Comparison of ENCODE assay signal across 2 cellular contexts in the genomic region with DNA sequence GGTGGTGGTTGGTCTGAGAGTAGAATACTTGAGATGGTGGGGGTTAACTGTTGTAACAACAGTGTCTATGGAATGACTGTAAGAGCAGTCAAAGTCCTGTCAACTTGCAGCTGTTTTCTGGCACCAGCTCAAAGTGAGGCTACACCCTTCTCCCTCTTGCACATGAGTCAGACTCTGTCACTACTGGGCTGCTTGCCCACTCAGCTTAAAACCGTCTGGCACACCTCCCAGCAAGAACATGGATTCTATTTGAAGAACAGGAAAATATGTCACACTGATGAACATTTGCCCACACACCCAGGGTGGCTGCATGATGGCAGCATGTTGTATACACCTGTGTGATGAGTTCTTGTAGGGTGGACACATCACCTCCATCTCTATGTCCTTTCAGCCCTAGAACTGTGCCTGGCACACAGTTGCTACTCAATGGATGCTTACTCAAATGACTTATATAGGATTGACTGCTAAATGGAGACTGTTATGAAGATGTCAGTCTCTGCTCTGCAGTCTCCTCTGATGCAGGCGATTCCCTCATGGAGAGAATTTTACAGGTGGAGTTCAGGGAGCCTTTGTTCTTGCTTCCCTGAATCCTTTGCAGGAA.
A peak's percentile ranks its signal among the peaks of the same experiment; 100 is the strongest.
TF ChIP-seq lines count a peak whose summit lies in the region.

No MANE protein-coding gene starts in this region.

TF ChIP-seq in A549, 52 proteins besides CTCF, POLR2A, EP300 and RAD21 (continued from another document):
- TF ChIP-seq, protein P1, sequence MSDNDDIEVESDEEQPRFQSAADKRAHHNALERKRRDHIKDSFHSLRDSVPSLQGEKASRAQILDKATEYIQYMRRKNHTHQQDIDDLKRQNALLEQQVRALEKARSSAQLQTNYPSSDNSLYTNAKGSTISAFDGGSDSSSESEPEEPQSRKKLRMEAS (IDR thresholded peaks at IDR 0.05): peak; percentile 56
- 0 out of 5 replicates have a peak, but pooled peaks of 1 of the 2 experiments have one; percentile 28 for TF ChIP-seq JUN (IDR thresholded peaks at IDR 0.05)
- TF ChIP-seq JUNB (IDR thresholded peaks at IDR 0.05): peak; percentile 76
- TF ChIP-seq GATA3 (IDR thresholded peaks at IDR 0.05; ENCODE audit: borderline replicate concordance): peak; percentile 52; the same call in 1 of the 2 replicates
- no peak for TF ChIP-seq ZFP36 (IDR thresholded peaks at IDR 0.05; ENCODE audit: borderline replicate concordance, partially characterized antibody)
- peak; percentile 82 for TF ChIP-seq FOSL2 (IDR thresholded peaks at IDR 0.05)
- peak; percentile 78 for TF ChIP-seq FOSL2 (CRISPR knock-in tag; IDR thresholded peaks at IDR 0.05)

TF ChIP-seq in SK-N-SH, 30 proteins besides CTCF, POLR2A, EP300 and RAD21 (continued from another document):
- TF ChIP-seq POLR2AphosphoS5 (IDR thresholded peaks at IDR 0.05; ENCODE audit: low read depth, low read length) (peak; percentile 65; the same call in 1 of the 2 replicates), RFX5 (IDR thresholded peaks at IDR 0.05; ENCODE audit: low read length) (no peak), RXRA (IDR thresholded peaks at IDR 0.05; ENCODE audit: borderline replicate concordance, low read depth) (peak; percentile 52; the same call in 1 of the 2 replicates), RCOR1 (IDR thresholded peaks at IDR 0.05; ENCODE audit: low read length) (no peak), MXI1 (IDR thresholded peaks at IDR 0.05; ENCODE audit: low read depth, low read length) (no peak), TAF1 (IDR thresholded peaks at IDR 0.05; ENCODE audit: borderline replicate concordance, low read depth, low read length) (peak; percentile 12; the same call in 1 of the 2 replicates), MEF2A (IDR thresholded peaks at IDR 0.05; ENCODE audit: borderline replicate concordance, low read depth) (peak; percentile 70; the same call in 1 of the 2 replicates), EZH2phosphoT487 (IDR thresholded peaks at IDR 0.05; ENCODE audit: borderline replicate concordance, low read depth) (no peak), NFIC (IDR thresholded peaks at IDR 0.05; ENCODE audit: borderline replicate concordance) (peak; percentile 100), CHD2 (IDR thresholded peaks at IDR 0.05; ENCODE audit: low read length, partially characterized antibody) (no peak), TEAD4 (IDR thresholded peaks at IDR 0.05; ENCODE audit: borderline replicate concordance, insufficient read depth) (peak; percentile 53; the same call in 1 of the 2 replicates), TCF12 (IDR thresholded peaks at IDR 0.05) (peak; percentile 93), GATA2 (CRISPR knock-in tag; IDR thresholded peaks at IDR 0.05) (no peak), JUND (IDR thresholded peaks at IDR 0.05) (peak; percentile 95), ELF1 (IDR thresholded peaks at IDR 0.05) (no peak), SIN3A (IDR thresholded peaks at IDR 0.05; ENCODE audit: borderline replicate concordance, low read depth, low read length) (peak; percentile 92; the same call in 1 of the 2 replicates), FOSL2 (IDR thresholded peaks at IDR 0.05; ENCODE audit: borderline replicate concordance, low read depth) (peak; percentile 96), YY1 (IDR thresholded peaks at IDR 0.05; ENCODE audit: low read depth) (peak; percentile 53; the same call in 1 of the 2 replicates), FOXM1 (IDR thresholded peaks at IDR 0.05; ENCODE audit: low read depth) (no peak)
- TF ChIP-seq, protein P2, sequence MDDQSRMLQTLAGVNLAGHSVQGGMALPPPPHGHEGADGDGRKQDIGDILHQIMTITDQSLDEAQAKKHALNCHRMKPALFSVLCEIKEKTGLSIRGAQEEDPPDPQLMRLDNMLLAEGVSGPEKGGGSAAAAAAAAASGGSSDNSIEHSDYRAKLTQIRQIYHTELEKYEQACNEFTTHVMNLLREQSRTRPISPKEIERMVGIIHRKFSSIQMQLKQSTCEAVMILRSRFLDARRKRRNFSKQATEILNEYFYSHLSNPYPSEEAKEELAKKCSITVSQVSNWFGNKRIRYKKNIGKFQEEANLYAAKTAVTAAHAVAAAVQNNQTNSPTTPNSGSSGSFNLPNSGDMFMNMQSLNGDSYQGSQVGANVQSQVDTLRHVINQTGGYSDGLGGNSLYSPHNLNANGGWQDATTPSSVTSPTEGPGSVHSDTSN (IDR thresholded peaks at IDR 0.05): peak; percentile 91
- TF ChIP-seq, protein P3, sequence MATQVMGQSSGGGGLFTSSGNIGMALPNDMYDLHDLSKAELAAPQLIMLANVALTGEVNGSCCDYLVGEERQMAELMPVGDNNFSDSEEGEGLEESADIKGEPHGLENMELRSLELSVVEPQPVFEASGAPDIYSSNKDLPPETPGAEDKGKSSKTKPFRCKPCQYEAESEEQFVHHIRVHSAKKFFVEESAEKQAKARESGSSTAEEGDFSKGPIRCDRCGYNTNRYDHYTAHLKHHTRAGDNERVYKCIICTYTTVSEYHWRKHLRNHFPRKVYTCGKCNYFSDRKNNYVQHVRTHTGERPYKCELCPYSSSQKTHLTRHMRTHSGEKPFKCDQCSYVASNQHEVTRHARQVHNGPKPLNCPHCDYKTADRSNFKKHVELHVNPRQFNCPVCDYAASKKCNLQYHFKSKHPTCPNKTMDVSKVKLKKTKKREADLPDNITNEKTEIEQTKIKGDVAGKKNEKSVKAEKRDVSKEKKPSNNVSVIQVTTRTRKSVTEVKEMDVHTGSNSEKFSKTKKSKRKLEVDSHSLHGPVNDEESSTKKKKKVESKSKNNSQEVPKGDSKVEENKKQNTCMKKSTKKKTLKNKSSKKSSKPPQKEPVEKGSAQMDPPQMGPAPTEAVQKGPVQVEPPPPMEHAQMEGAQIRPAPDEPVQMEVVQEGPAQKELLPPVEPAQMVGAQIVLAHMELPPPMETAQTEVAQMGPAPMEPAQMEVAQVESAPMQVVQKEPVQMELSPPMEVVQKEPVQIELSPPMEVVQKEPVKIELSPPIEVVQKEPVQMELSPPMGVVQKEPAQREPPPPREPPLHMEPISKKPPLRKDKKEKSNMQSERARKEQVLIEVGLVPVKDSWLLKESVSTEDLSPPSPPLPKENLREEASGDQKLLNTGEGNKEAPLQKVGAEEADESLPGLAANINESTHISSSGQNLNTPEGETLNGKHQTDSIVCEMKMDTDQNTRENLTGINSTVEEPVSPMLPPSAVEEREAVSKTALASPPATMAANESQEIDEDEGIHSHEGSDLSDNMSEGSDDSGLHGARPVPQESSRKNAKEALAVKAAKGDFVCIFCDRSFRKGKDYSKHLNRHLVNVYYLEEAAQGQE (IDR thresholded peaks at IDR 0.05; ENCODE audit: low read depth, low read length): no peak
- TF ChIP-seq, protein P4, sequence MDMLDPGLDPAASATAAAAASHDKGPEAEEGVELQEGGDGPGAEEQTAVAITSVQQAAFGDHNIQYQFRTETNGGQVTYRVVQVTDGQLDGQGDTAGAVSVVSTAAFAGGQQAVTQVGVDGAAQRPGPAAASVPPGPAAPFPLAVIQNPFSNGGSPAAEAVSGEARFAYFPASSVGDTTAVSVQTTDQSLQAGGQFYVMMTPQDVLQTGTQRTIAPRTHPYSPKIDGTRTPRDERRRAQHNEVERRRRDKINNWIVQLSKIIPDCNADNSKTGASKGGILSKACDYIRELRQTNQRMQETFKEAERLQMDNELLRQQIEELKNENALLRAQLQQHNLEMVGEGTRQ (IDR thresholded peaks at IDR 0.05; ENCODE audit: borderline replicate concordance, low read depth, low read length): no peak
- TF ChIP-seq, protein P5, sequence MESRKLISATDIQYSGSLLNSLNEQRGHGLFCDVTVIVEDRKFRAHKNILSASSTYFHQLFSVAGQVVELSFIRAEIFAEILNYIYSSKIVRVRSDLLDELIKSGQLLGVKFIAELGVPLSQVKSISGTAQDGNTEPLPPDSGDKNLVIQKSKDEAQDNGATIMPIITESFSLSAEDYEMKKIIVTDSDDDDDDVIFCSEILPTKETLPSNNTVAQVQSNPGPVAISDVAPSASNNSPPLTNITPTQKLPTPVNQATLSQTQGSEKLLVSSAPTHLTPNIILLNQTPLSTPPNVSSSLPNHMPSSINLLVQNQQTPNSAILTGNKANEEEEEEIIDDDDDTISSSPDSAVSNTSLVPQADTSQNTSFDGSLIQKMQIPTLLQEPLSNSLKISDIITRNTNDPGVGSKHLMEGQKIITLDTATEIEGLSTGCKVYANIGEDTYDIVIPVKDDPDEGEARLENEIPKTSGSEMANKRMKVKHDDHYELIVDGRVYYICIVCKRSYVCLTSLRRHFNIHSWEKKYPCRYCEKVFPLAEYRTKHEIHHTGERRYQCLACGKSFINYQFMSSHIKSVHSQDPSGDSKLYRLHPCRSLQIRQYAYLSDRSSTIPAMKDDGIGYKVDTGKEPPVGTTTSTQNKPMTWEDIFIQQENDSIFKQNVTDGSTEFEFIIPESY (IDR thresholded peaks at IDR 0.05; ENCODE audit: borderline replicate concordance, low read depth): peak; percentile 59; the same call in 1 of the 2 replicates
- TF ChIP-seq, protein P6, sequence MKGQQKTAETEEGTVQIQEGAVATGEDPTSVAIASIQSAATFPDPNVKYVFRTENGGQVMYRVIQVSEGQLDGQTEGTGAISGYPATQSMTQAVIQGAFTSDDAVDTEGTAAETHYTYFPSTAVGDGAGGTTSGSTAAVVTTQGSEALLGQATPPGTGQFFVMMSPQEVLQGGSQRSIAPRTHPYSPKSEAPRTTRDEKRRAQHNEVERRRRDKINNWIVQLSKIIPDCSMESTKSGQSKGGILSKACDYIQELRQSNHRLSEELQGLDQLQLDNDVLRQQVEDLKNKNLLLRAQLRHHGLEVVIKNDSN (IDR thresholded peaks at IDR 0.05; ENCODE audit: borderline replicate concordance, low read depth): no peak
- TF ChIP-seq, protein P1 (IDR thresholded peaks at IDR 0.05; ENCODE audit: low read depth): peak; percentile 67
- TF ChIP-seq, protein P7, sequence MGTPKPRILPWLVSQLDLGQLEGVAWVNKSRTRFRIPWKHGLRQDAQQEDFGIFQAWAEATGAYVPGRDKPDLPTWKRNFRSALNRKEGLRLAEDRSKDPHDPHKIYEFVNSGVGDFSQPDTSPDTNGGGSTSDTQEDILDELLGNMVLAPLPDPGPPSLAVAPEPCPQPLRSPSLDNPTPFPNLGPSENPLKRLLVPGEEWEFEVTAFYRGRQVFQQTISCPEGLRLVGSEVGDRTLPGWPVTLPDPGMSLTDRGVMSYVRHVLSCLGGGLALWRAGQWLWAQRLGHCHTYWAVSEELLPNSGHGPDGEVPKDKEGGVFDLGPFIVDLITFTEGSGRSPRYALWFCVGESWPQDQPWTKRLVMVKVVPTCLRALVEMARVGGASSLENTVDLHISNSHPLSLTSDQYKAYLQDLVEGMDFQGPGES (IDR thresholded peaks at IDR 0.05; ENCODE audit: low read depth, low read length): no peak
